ENCODE assay signal across 1 cellular context in the genomic region with DNA sequence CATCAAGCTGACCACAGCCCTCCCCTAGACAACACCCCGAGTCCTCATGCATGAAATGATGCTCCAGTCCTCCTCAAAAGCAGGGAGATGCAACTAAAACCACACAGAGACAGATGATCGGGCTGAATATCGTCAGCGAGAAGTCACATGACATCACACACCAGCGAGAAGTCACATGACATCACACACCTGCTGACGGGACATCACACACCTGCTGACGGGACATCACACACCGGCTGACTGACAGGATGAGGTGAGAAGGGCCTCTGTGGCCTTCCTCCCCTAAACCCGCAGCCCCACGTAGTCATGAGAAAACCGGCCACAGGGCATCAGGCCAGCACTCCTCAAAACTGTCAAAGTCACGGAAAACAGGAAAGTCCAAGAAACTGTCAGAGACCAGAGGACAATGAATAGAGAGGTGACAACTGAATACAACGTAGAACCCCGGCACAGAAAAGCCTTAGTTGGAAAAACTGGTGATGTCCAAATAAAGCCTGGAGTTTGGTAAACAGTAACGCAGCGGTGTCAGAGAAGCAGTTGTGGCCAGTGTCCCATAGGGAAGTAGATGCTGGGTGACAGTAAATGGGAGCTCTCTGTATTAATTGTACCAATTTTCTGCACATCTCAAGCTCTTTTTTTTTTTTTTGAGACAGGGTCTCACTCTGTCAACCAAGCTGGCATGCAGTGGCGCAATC.
A peak's percentile ranks its signal among the peaks of the same experiment; 100 is the strongest.
TF ChIP-seq lines count a peak whose summit lies in the region.

No MANE protein-coding gene starts in this region.

TF ChIP-seq in K562, 482 proteins besides CTCF, POLR2A, EP300 and RAD21 (continued from another document):
- TF ChIP-seq, protein P1, sequence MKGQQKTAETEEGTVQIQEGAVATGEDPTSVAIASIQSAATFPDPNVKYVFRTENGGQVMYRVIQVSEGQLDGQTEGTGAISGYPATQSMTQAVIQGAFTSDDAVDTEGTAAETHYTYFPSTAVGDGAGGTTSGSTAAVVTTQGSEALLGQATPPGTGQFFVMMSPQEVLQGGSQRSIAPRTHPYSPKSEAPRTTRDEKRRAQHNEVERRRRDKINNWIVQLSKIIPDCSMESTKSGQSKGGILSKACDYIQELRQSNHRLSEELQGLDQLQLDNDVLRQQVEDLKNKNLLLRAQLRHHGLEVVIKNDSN (CRISPR knock-in tag; IDR thresholded peaks at IDR 0.05) = peak; percentile 71
- TF ChIP-seq USF2 (CRISPR knock-in tag; IDR thresholded peaks at IDR 0.05) = peak; percentile 31; the same call in 1 of the 2 replicates
- TF ChIP-seq LARP7 (IDR thresholded peaks at IDR 0.05) = no peak
- TF ChIP-seq, protein P2, sequence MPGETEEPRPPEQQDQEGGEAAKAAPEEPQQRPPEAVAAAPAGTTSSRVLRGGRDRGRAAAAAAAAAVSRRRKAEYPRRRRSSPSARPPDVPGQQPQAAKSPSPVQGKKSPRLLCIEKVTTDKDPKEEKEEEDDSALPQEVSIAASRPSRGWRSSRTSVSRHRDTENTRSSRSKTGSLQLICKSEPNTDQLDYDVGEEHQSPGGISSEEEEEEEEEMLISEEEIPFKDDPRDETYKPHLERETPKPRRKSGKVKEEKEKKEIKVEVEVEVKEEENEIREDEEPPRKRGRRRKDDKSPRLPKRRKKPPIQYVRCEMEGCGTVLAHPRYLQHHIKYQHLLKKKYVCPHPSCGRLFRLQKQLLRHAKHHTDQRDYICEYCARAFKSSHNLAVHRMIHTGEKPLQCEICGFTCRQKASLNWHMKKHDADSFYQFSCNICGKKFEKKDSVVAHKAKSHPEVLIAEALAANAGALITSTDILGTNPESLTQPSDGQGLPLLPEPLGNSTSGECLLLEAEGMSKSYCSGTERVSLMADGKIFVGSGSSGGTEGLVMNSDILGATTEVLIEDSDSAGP (CRISPR knock-in tag; IDR thresholded peaks at IDR 0.05) = no peak
- no peak for TF ChIP-seq IRF2 (CRISPR knock-in tag; IDR thresholded peaks at IDR 0.05)
- peak; percentile 28; the same call in 1 of the 2 replicates for TF ChIP-seq CBFA2T2 (conservative IDR thresholded peaks at IDR 0.05)
- peak; percentile 73; the same call in 1 of the 2 replicates for TF ChIP-seq TOE1 (IDR thresholded peaks at IDR 0.05; ENCODE audit: borderline replicate concordance)
- TF ChIP-seq TOE1 (CRISPR knock-in tag; IDR thresholded peaks at IDR 0.05; ENCODE audit: borderline replicate concordance, low read depth) = no peak
- no peak for TF ChIP-seq UBTF (IDR thresholded peaks at IDR 0.05; ENCODE audit: borderline replicate concordance in 1 of 2, low read depth in 2 of 2, low read length in 2 of 2)
- TF ChIP-seq RFX7 (CRISPR knock-in tag; IDR thresholded peaks at IDR 0.05) = no peak
- TF ChIP-seq CHD2 (IDR thresholded peaks at IDR 0.05; ENCODE audit: low read depth, low read length) = no peak
- peak; percentile 73 for TF ChIP-seq RAD51 (IDR thresholded peaks at IDR 0.05; ENCODE audit: borderline replicate concordance, low read depth)
- no peak for TF ChIP-seq BCOR (IDR thresholded peaks at IDR 0.05)
- TF ChIP-seq PHB2 (IDR thresholded peaks at IDR 0.05; ENCODE audit: low read depth) = no peak
- TF ChIP-seq ZNF436 (CRISPR knock-in tag; IDR thresholded peaks at IDR 0.05) = no peak
- no peak for TF ChIP-seq SRSF1 (IDR thresholded peaks at IDR 0.05; ENCODE audit: low read depth, low read length)
- TF ChIP-seq GMEB1 (CRISPR knock-in tag; IDR thresholded peaks at IDR 0.05) = no peak
- TF ChIP-seq KAT7 (CRISPR knock-in tag; IDR thresholded peaks at IDR 0.05; ENCODE audit: borderline replicate concordance) = no peak
